14 cellular contexts compared by ENCODE assay signal in the genomic region with DNA sequence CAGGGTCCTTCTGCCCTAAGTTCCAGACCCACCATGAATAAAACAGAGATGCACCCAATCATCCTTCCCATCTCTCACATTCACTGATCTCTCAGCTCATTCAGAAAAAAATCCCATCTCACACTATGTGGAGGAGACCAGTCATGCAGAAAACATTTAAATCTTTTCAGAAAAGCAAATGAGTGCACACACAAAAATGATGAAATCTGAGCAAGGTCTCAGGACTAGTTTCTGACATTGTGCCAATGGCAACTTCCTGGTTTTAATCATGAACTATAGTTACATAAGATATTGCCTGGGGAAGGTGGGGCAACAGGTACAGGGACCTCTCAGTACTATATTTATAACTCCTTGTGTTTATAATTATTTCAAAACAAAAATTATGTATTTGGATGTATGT.
DNase-seq lines count a peak whose midpoint lies in the region; ATAC-seq and TF ChIP-seq lines count a peak whose summit lies in the region.
"Had no signal": no experiment of that assay in that cellular context is flagged by ENCODE, and none has a peak within 500 bp of the region (broad histone marks: within the 10 kb centered on the region; RNA-seq: fewer than 3 reads in every experiment).

No MANE protein-coding gene starts in this region.

- H3K27ac Mint-ChIP-seq in activated naive CD8-positive, alpha-beta T cell treated with anti-CD3 and anti-CD28 coated beads for 36 hours: no peak overlapping the region
- H3K27ac Mint-ChIP-seq: B cell had no signal

- H3K27me3 Mint-ChIP-seq in activated naive CD8-positive, alpha-beta T cell treated with anti-CD3 and anti-CD28 coated beads for 36 hours: peaks cover 27% of the 10 kb centered on the region

- DNase-seq in NOMO-1 (lab: John Stamatoyannopoulos, UW; ENCODE audit: unreplicated experiment in 2 of 2): peak; percentile 4 to 10
- DNase-seq in NOMO-1 treated with DMSO at 0.1 percent for 48 hours (lab: John Stamatoyannopoulos, UW; ENCODE audit: unreplicated experiment): no peak
- peak; percentile 48 for DNase-seq in SKM-1 treated with dmso at 0.1 percent for 144 hours (lab: John Stamatoyannopoulos, UW; ENCODE audit: unreplicated experiment)
- DNase-seq in foreskin keratinocyte: peak; percentile 77 to 91
- DNase-seq in upper lobe of right lung: no peak
- DNase-seq in NCI-H2081 (lab: John Stamatoyannopoulos, UW): no peak
- no peak for DNase-seq in head of caudate nucleus
- DNase-seq in activated naive CD8-positive, alpha-beta T cell treated with anti-CD3 and anti-CD28 coated beads for 36 hours: no peak
- DNase-seq: activated CD4-positive, alpha-beta T cell treated with anti-CD3 and anti-CD28 coated beads, Interleukin-2, amount 50 U/mL, for 48 hours; NCI-H187; nucleus accumbens had no signal

- H3K4me3 Mint-ChIP-seq in activated naive CD8-positive, alpha-beta T cell treated with anti-CD3 and anti-CD28 coated beads for 36 hours: no peak overlapping the region
- H3K4me3 Mint-ChIP-seq: B cell had no signal

- ATAC-seq in foreskin keratinocyte: peak; percentile 94
- ATAC-seq in upper lobe of right lung: peak; percentile 63

- H3K9me3 Mint-ChIP-seq in activated naive CD8-positive, alpha-beta T cell treated with anti-CD3 and anti-CD28 coated beads for 36 hours: no peaks in the 10 kb centered on the region

- H3K36me3 ChIP-seq in upper lobe of right lung: no peaks in the 10 kb centered on the region
- H3K36me3 ChIP-seq: cardiac muscle cell, SJSA1 had no signal

- TF ChIP-seq CTCF in foreskin keratinocyte (conservative IDR thresholded peaks at IDR 0.05): no peak
- TF ChIP-seq CTCF in upper lobe of right lung (IDR thresholded peaks at IDR 0.05): no peak

- H3K4me1 ChIP-seq in foreskin keratinocyte (no peaks in the 10 kb centered on the region), upper lobe of right lung (no peaks in the 10 kb centered on the region)
- H3K4me1 ChIP-seq: SJSA1 had no signal

- no peak overlapping the region for H3K27ac ChIP-seq in foreskin keratinocyte
- no peak overlapping the region for H3K27ac ChIP-seq in upper lobe of right lung
- H3K27ac ChIP-seq: cardiac muscle cell, SJSA1 had no signal

- no peak overlapping the region for H3K4me3 ChIP-seq in upper lobe of right lung
- H3K4me3 ChIP-seq: cardiac muscle cell, SJSA1 had no signal

- H3K27me3 ChIP-seq in foreskin keratinocyte (no peaks in the 10 kb centered on the region), upper lobe of right lung (no peaks in the 10 kb centered on the region)
- H3K27me3 ChIP-seq: cardiac muscle cell, SJSA1 had no signal

- no peaks in the 10 kb centered on the region for H3K4me1 Mint-ChIP-seq in activated naive CD8-positive, alpha-beta T cell treated with anti-CD3 and anti-CD28 coated beads for 36 hours
- H3K4me1 Mint-ChIP-seq: B cell had no signal

- intact Hi-C loops in upper lobe of right lung (cut with DNase I): no loop called here
- intact Hi-C loops in head of caudate nucleus (cut with DNase I): no loop called here

- no peaks in the 10 kb centered on the region for H3K36me3 Mint-ChIP-seq in activated naive CD8-positive, alpha-beta T cell treated with anti-CD3 and anti-CD28 coated beads for 36 hours

- no peaks in the 10 kb centered on the region for H3K9me3 ChIP-seq in upper lobe of right lung
- H3K9me3 ChIP-seq: SJSA1 had no signal

Comparison
In these comparisons a context has a peak if more than half of its experiments do, and no peak if none do; other contexts are left out.
1. DNase-seq: peak in NOMO-1 (2 of 2), SKM-1 treated with dmso at 0.1 percent for 144 hours (single experiment) and foreskin keratinocyte (2 of 2); none in NOMO-1 treated with DMSO at 0.1 percent for 48 hours (single experiment), upper lobe of right lung (single experiment), NCI-H2081 (0 of 2), head of caudate nucleus (0 of 42) and activated naive CD8-positive, alpha-beta T cell treated with anti-CD3 and anti-CD28 coated beads for 36 hours (single experiment).